ENCODE assay signal across 13 cellular contexts in the genomic region with DNA sequence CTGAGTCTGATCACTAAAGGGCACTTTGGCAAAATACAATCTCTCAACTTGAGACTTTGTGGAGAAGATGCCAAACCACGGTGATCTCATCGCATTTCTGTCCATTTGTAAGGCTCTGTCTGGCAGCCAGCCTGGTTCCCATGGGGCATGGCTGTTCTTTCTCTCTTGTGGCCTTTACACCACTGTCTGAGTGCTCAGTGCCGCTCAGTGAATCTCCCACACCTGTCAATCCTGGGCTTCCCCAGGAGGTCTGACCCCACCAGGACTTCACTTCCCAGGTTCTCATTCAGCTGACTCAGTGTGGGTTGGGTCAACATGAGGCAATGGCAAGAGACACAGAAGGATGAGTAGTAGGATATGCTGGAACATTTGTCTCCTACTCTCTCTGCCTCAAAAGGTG.
DNase-seq lines count a peak whose midpoint lies in the region; ATAC-seq, FAIRE-seq and TF ChIP-seq lines count a peak whose summit lies in the region.
"Had no signal": no experiment of that assay in that cellular context is flagged by ENCODE, and none has a peak within 500 bp of the region (broad histone marks: within the 10 kb centered on the region; RNA-seq: fewer than 3 reads in every experiment).

No MANE protein-coding gene starts in this region.

- H3K36me3 ChIP-seq in kidney epithelial cell (ENCODE audit: control insufficient read depth, insufficient read depth, low read length): no peaks in the 10 kb centered on the region
- H3K36me3 ChIP-seq in kidney (ENCODE audit: control insufficient read depth in 1 of 2, insufficient read depth in 2 of 2, low read length in 2 of 2): no peaks in the 10 kb centered on the region
- H3K36me3 ChIP-seq: lower lobe of right lung, spleen had no signal

- TF ChIP-seq CTCF in kidney epithelial cell (IDR thresholded peaks at IDR 0.05; ENCODE audit: insufficient read depth, low read length, poor library complexity, severe bottlenecking) (no peak), kidney (IDR thresholded peaks at IDR 0.05; ENCODE audit: borderline replicate concordance, extremely low read depth, insufficient read depth) (no peak)

- DNase-seq in AG08396 (ENCODE audit: low spot score): peak; percentile 56
- DNase-seq in H4 (ENCODE audit: low spot score): peak; percentile 14
- DNase-seq in amniotic stem cell (lab: John Stamatoyannopoulos, UW): peak; percentile 32
- peak; percentile 79 for DNase-seq in kidney epithelial cell (ENCODE audit: low read depth)
- no peak for DNase-seq in SW 1271 (lab: John Stamatoyannopoulos, UW)
- no peak for DNase-seq in kidney
- no peak for DNase-seq in COLO668 (lab: John Stamatoyannopoulos, UW; ENCODE audit: unreplicated experiment)
- DNase-seq: effector memory CD4-positive, alpha-beta T cell; lower lobe of right lung; NCI-H1105; SHP77 treated with DMSO at 0.1 percent for 48 hours; spleen had no signal

- no peak for ATAC-seq in GM18505 (IDR thresholded peaks at IDR 0.05; ENCODE audit: unreplicated experiment)
- ATAC-seq: lower lobe of right lung had no signal

- H3K4me3 ChIP-seq in kidney epithelial cell (ENCODE audit: low read depth, low read length) (no peak overlapping the region), kidney (ENCODE audit: low read length in 2 of 2) (no peak overlapping the region)
- H3K4me3 ChIP-seq: lower lobe of right lung, spleen had no signal

- no peak overlapping the region for H3K9ac ChIP-seq in kidney (ENCODE audit: low read length in 2 of 2)

- no peaks in the 10 kb centered on the region for H3K27me3 ChIP-seq in kidney epithelial cell (ENCODE audit: control insufficient read depth, insufficient read depth, low read length)
- H3K27me3 ChIP-seq: spleen had no signal

- no peak for FAIRE-seq in kidney (lab: Jason Lieb, UNC)

- no peak overlapping the region for H3K27ac ChIP-seq in kidney (ENCODE audit: low read depth in 2 of 2, low read length in 2 of 2)
- H3K27ac ChIP-seq: lower lobe of right lung, spleen had no signal

- H3K9me3 ChIP-seq in kidney (ENCODE audit: control insufficient read depth in 1 of 2, low read length in 2 of 2): no peaks in the 10 kb centered on the region
- H3K9me3 ChIP-seq: lower lobe of right lung, spleen had no signal

- intact Hi-C loops in kidney (cut with DNase I): no loop called here

- peaks cover 4 to 6% of the 10 kb centered on the region in 2 donors for H3K4me1 ChIP-seq in kidney (ENCODE audit: control insufficient read depth in 1 of 2, insufficient read depth in 1 of 2, low read depth in 1 of 2, low read length in 2 of 2)
- H3K4me1 ChIP-seq: lower lobe of right lung had no signal

- TF ChIP-seq POLR2A in GM18505 (IDR thresholded peaks at IDR 0.05; ENCODE audit: borderline replicate concordance, extremely low read depth, insufficient read depth, insufficient read length): no peak

Comparison
In these comparisons a context has a peak if more than half of its experiments do, and no peak if none do; other contexts are left out.
1. DNase-seq: peak in AG08396 (single experiment), H4 (single experiment), amniotic stem cell (single experiment) and kidney epithelial cell (single experiment); none in SW 1271 (0 of 2), kidney (single experiment) and COLO668 (single experiment).